Comparison of ENCODE assay signal across 33 cellular contexts in the genomic region with DNA sequence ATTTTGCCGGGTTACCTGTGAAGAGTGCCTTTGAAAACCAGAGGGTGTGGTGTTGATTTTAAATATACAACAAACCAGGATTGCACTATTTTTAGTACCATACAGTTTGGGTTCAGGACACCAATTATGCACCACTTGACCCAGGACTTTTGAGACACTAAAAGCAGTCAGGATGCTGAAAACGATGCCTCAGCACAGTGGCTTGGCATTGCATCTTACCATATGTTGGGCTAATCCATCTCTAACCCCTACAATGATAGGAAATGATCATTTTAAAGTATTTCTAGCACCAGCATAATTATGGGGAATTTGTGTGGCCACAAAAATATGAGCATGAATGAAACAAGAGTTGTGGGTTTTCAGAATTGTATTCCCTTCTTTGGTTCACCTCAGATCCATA. TPM values are rescaled to one million over a fixed set of nuclear protein-coding genes. Genes with fewer than 3 reads are reported as not detected.
"Had no signal": no experiment of that assay in that cellular context is flagged by ENCODE, and none has a peak within 500 bp of the region (broad histone marks: within the 10 kb centered on the region; RNA-seq: fewer than 3 reads in every experiment).

No MANE protein-coding gene starts in this region.

- FAIRE-seq: colon had no signal

- H3K4me1 ChIP-seq: ascending aorta, esophagus muscularis mucosa, gastroesophageal sphincter had no signal

- H3K36me3 ChIP-seq: ascending aorta, breast epithelium, cardiac muscle cell, esophagus muscularis mucosa, gastroesophageal sphincter, heart right ventricle had no signal

- H3K4me3 ChIP-seq: ascending aorta, breast epithelium, cardiac muscle cell, esophagus muscularis mucosa, gastroesophageal sphincter, heart right ventricle had no signal

- H3K9me3 ChIP-seq: ascending aorta, breast epithelium, esophagus muscularis mucosa, gastroesophageal sphincter, heart right ventricle had no signal

- ATAC-seq: activated CD4-positive, alpha-beta T cell treated with anti-CD3 and anti-CD28 coated beads for 36 hours; activated naive CD4-positive, alpha-beta T cell treated with anti-CD3 and anti-CD28 coated beads, Interleukin-2, amount 50 U/mL, for 72 hours; activated T-cell treated with anti-CD3 and anti-CD28 coated beads, Interleukin-2, amount 50 U/mL, for 72 hours; effector memory CD8-positive, alpha-beta T cell; gastroesophageal sphincter; heart right ventricle had no signal

- H3K27me3 ChIP-seq: ascending aorta, breast epithelium, cardiac muscle cell, esophagus muscularis mucosa, gastroesophageal sphincter, heart right ventricle had no signal

- H3K27ac ChIP-seq: ascending aorta, breast epithelium, cardiac muscle cell, esophagus muscularis mucosa, gastroesophageal sphincter, heart right ventricle had no signal

- DNase-seq: activated CD4-positive, alpha-beta memory T cell treated with anti-CD3 and anti-CD28 coated beads, Interleukin-2, amount 10 ng/mL, durations not matched to agents 7 days and 5 days; activated CD4-positive, alpha-beta T cell treated with anti-CD3 and anti-CD28 coated beads for 36 hours; activated CD4-positive, alpha-beta T cell treated with anti-CD3 and anti-CD28 coated beads, Interleukin-2, amount 10 ng/mL, durations not matched to agents 7 days and 5 days; activated CD4-positive, alpha-beta T cell treated with anti-CD3 and anti-CD28 coated beads, Interleukin-2, amount 50 U/mL, for 4 hours; activated CD4-positive, CD25-positive, alpha-beta regulatory T cell; activated CD4-positive, CD25-positive, alpha-beta regulatory T cell treated with anti-CD3 and anti-CD28 coated beads, Interleukin-2, amount 50 U/mL, for 72 hours; activated CD8-positive, alpha-beta memory T cell treated with anti-CD3 and anti-CD28 coated beads, Interleukin-2, amount 50 U/mL, for 48 hours; activated gamma-delta T cell; activated naive CD4-positive, alpha-beta T cell; activated naive CD4-positive, alpha-beta T cell treated with anti-CD3 and anti-CD28 coated beads, Interleukin-2, amount 10 ng/mL, durations not matched to agents 7 days and 5 days; activated naive CD8-positive, alpha-beta T cell treated with anti-CD3 and anti-CD28 coated beads, Interleukin-2, amount 10 ng/mL, durations not matched to agents 7 days and 5 days; activated T-cell treated with anti-CD3 and anti-CD28 coated beads for 4 hours; activated T-cell treated with anti-CD3 and anti-CD28 coated beads, Interleukin-2, amount 50 U/mL, for 24 hours; activated T-cell treated with anti-CD3 and anti-CD28 coated beads, Interleukin-2, amount 50 U/mL, for 72 hours; central memory CD4-positive, alpha-beta T cell; cortex of kidney; dermis blood vessel endothelial cell; effector CD4-positive, alpha-beta T cell; effector memory CD8-positive, alpha-beta T cell; foreskin melanocyte; heart right ventricle; T-helper 2 cell had no signal

RNA-seq across cellular contexts. Expression of a gene that starts 4.1 kb away (rescaled TPM):
- total RNA-seq: activated CD4-positive, alpha-beta memory T cell treated with anti-CD3 and anti-CD28 coated beads, Interleukin-2, amount 10 ng/mL, durations not matched to agents 7 days and 5 days; activated CD4-positive, alpha-beta T cell treated with anti-CD3 and anti-CD28 coated beads for 36 hours; activated CD4-positive, alpha-beta T cell treated with anti-CD3 and anti-CD28 coated beads, Interleukin-2, amount 10 ng/mL, durations not matched to agents 7 days and 5 days; activated naive CD4-positive, alpha-beta T cell treated with anti-CD3 and anti-CD28 coated beads, Interleukin-2, amount 50 U/mL, for 72 hours; activated naive CD8-positive, alpha-beta T cell treated with anti-CD3 and anti-CD28 coated beads, Interleukin-2, amount 10 ng/mL, durations not matched to agents 7 days and 5 days; activated T-cell treated with anti-CD3 and anti-CD28 coated beads, Interleukin-2, amount 50 U/mL, for 72 hours; ascending aorta; breast epithelium; cardiac muscle cell; dermis blood vessel endothelial cell; esophagus muscularis mucosa; fibroblast of villous mesenchyme; gastroesophageal sphincter; glomerular endothelial cell; T-helper 1 cell treated with Interleukin-12 subunit alpha and Interleukin-12 subunit beta and Interleukin-4 antibody, amounts not matched to agents 30 ng/mL and 1 ng/mL, for 36 hours had no signal
- polyA plus RNA-seq: cardiac muscle cell, heart right ventricle had no signal

RNA-seq across cellular contexts. Expression of a gene that starts 29.3 kb away (rescaled TPM):
- total RNA-seq: activated CD4-positive, alpha-beta memory T cell treated with anti-CD3 and anti-CD28 coated beads, Interleukin-2, amount 10 ng/mL, durations not matched to agents 7 days and 5 days; activated CD4-positive, alpha-beta T cell treated with anti-CD3 and anti-CD28 coated beads for 36 hours; activated CD4-positive, alpha-beta T cell treated with anti-CD3 and anti-CD28 coated beads, Interleukin-2, amount 10 ng/mL, durations not matched to agents 7 days and 5 days; activated naive CD4-positive, alpha-beta T cell treated with anti-CD3 and anti-CD28 coated beads, Interleukin-2, amount 50 U/mL, for 72 hours; activated naive CD8-positive, alpha-beta T cell treated with anti-CD3 and anti-CD28 coated beads, Interleukin-2, amount 10 ng/mL, durations not matched to agents 7 days and 5 days; activated T-cell treated with anti-CD3 and anti-CD28 coated beads, Interleukin-2, amount 50 U/mL, for 72 hours; ascending aorta; breast epithelium; cardiac muscle cell; chondrocyte; dermis blood vessel endothelial cell; esophagus muscularis mucosa; fibroblast of villous mesenchyme; gastroesophageal sphincter; glomerular endothelial cell; heart right ventricle; T-helper 1 cell treated with Interleukin-12 subunit alpha and Interleukin-12 subunit beta and Interleukin-4 antibody, amounts not matched to agents 30 ng/mL and 1 ng/mL, for 36 hours had no signal
- polyA plus RNA-seq: cardiac muscle cell, heart right ventricle had no signal
